In genomic region chr1:84720275-84720780, GRCh38 we compare ENCODE assay signal across 1 cellular context.
TF ChIP-seq lines count a peak whose summit lies in the region.

No MANE protein-coding gene starts in this region.

TF ChIP-seq in K562, 482 proteins besides CTCF, POLR2A, EP300 and RAD21:
- TF ChIP-seq MGA (IDR thresholded peaks at IDR 0.05), result no peak
- no peak for TF ChIP-seq NR3C1 (CRISPR knock-in tag; IDR thresholded peaks at IDR 0.05)
- no peak for TF ChIP-seq NRF1 (conservative IDR thresholded peaks at IDR 0.05 in 1 of 2, IDR thresholded peaks at IDR 0.05 in 1 of 2)
- TF ChIP-seq TFAP4 (CRISPR knock-in tag; IDR thresholded peaks at IDR 0.05; ENCODE audit: borderline replicate concordance), result no peak
- TF ChIP-seq FOXJ2 (tag; IDR thresholded peaks at IDR 0.05), result no peak
- no peak for TF ChIP-seq CUX1 (CRISPR knock-in tag; IDR thresholded peaks at IDR 0.05)
- no peak for TF ChIP-seq FOXJ3 (CRISPR knock-in tag; IDR thresholded peaks at IDR 0.05)
- TF ChIP-seq ZNF133 (CRISPR knock-in tag; IDR thresholded peaks at IDR 0.05), result no peak
- TF ChIP-seq TGIF2 (CRISPR knock-in tag; IDR thresholded peaks at IDR 0.05), result no peak
- TF ChIP-seq CEBPG (CRISPR knock-in tag; IDR thresholded peaks at IDR 0.05), result no peak
- TF ChIP-seq CEBPG (tag; conservative IDR thresholded peaks at IDR 0.05 in 1 of 2, IDR thresholded peaks at IDR 0.05 in 1 of 2), result no peak
- no peak for TF ChIP-seq PKNOX1 (IDR thresholded peaks at IDR 0.05)
- TF ChIP-seq CBX8 (IDR thresholded peaks at IDR 0.05; ENCODE audit: borderline replicate concordance, extremely low read depth, low read depth, low read length, poor library complexity, severe bottlenecking), result no peak
- TF ChIP-seq EP400 (IDR thresholded peaks at IDR 0.05), result no peak
- no peak for TF ChIP-seq ETV1 (tag; conservative IDR thresholded peaks at IDR 0.05; ENCODE audit: low read depth)
